1 cellular context compared by ENCODE assay signal in the genomic region with DNA sequence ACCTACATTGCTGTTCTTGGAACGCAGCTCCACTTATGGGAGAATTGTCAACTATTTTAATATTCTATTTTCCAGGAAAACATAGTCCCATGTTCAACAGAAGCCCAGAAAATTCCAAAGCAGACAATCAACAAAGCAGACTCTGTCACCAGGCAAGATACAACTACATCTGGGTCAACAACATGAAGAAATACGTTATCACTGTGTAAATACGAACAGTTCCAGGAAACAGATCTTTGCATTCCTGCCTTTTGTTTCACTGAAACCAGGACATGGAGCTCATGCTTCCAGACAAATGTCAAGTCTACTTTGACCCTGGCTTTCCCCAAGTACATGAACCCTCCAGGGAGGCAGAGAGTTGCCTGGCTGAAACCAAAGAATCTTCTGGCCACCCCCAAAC.
TF ChIP-seq lines count a peak whose summit lies in the region.

No MANE protein-coding gene starts in this region.

TF ChIP-seq in HepG2, 621 proteins besides CTCF, POLR2A, EP300 and RAD21 (continued from another document and continues in another):
- TF ChIP-seq SMAD1 (CRISPR knock-in tag; IDR thresholded peaks at IDR 0.05; ENCODE audit: borderline replicate concordance, low read depth), result no peak
- TF ChIP-seq, protein P1, sequence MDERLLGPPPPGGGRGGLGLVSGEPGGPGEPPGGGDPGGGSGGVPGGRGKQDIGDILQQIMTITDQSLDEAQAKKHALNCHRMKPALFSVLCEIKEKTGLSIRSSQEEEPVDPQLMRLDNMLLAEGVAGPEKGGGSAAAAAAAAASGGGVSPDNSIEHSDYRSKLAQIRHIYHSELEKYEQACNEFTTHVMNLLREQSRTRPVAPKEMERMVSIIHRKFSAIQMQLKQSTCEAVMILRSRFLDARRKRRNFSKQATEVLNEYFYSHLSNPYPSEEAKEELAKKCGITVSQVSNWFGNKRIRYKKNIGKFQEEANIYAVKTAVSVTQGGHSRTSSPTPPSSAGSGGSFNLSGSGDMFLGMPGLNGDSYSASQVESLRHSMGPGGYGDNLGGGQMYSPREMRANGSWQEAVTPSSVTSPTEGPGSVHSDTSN (CRISPR knock-in tag; IDR thresholded peaks at IDR 0.05), result no peak
- TF ChIP-seq, protein P2, sequence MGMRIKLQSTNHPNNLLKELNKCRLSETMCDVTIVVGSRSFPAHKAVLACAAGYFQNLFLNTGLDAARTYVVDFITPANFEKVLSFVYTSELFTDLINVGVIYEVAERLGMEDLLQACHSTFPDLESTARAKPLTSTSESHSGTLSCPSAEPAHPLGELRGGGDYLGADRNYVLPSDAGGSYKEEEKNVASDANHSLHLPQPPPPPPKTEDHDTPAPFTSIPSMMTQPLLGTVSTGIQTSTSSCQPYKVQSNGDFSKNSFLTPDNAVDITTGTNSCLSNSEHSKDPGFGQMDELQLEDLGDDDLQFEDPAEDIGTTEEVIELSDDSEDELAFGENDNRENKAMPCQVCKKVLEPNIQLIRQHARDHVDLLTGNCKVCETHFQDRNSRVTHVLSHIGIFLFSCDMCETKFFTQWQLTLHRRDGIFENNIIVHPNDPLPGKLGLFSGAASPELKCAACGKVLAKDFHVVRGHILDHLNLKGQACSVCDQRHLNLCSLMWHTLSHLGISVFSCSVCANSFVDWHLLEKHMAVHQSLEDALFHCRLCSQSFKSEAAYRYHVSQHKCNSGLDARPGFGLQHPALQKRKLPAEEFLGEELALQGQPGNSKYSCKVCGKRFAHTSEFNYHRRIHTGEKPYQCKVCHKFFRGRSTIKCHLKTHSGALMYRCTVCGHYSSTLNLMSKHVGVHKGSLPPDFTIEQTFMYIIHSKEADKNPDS (CRISPR knock-in tag; IDR thresholded peaks at IDR 0.05), result no peak
- TF ChIP-seq TOE1 (CRISPR knock-in tag; IDR thresholded peaks at IDR 0.05), result no peak
- no peak for TF ChIP-seq SNAPC2 (CRISPR knock-in tag; IDR thresholded peaks at IDR 0.05)
- no peak for TF ChIP-seq ZNF572 (CRISPR knock-in tag; IDR thresholded peaks at IDR 0.05)
- TF ChIP-seq ZKSCAN5 (CRISPR knock-in tag; IDR thresholded peaks at IDR 0.05), result no peak
- TF ChIP-seq CC2D1A (CRISPR knock-in tag; IDR thresholded peaks at IDR 0.05), result no peak
- TF ChIP-seq MYC (CRISPR knock-in tag; IDR thresholded peaks at IDR 0.05; ENCODE audit: borderline replicate concordance), result no peak
- TF ChIP-seq SMARCC2 (IDR thresholded peaks at IDR 0.05), result peak; percentile 72; the same call in 1 of the 2 replicates
- no peak for TF ChIP-seq SRSF4 (IDR thresholded peaks at IDR 0.05; ENCODE audit: low read depth, low read length, poor library complexity, severe bottlenecking)
- TF ChIP-seq ZSCAN5A (CRISPR knock-in tag; IDR thresholded peaks at IDR 0.05; ENCODE audit: borderline replicate concordance), result no peak
- TF ChIP-seq ADNP (CRISPR knock-in tag; IDR thresholded peaks at IDR 0.05), result no peak
- no peak for TF ChIP-seq PHF20 (CRISPR knock-in tag; IDR thresholded peaks at IDR 0.05)
- TF ChIP-seq ARID5B (CRISPR knock-in tag; IDR thresholded peaks at IDR 0.05), result peak; percentile 100
- no peak for TF ChIP-seq ZNF713 (CRISPR knock-in tag; IDR thresholded peaks at IDR 0.05)
- peak; percentile 86 for TF ChIP-seq CEBPG (CRISPR knock-in tag; IDR thresholded peaks at IDR 0.05)
- TF ChIP-seq, protein P3, sequence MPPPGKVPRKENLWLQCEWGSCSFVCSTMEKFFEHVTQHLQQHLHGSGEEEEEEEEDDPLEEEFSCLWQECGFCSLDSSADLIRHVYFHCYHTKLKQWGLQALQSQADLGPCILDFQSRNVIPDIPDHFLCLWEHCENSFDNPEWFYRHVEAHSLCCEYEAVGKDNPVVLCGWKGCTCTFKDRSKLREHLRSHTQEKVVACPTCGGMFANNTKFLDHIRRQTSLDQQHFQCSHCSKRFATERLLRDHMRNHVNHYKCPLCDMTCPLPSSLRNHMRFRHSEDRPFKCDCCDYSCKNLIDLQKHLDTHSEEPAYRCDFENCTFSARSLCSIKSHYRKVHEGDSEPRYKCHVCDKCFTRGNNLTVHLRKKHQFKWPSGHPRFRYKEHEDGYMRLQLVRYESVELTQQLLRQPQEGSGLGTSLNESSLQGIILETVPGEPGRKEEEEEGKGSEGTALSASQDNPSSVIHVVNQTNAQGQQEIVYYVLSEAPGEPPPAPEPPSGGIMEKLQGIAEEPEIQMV (CRISPR knock-in tag; IDR thresholded peaks at IDR 0.05; ENCODE audit: low read depth), result no peak
- TF ChIP-seq SMARCE1 (IDR thresholded peaks at IDR 0.05; ENCODE audit: borderline replicate concordance), result no peak
- no peak for TF ChIP-seq KLF13 (CRISPR knock-in tag; IDR thresholded peaks at IDR 0.05)
- TF ChIP-seq ZFP1 (CRISPR knock-in tag; IDR thresholded peaks at IDR 0.05), result peak; percentile 75; the same call in 1 of the 2 replicates
- TF ChIP-seq ZNF619 (CRISPR knock-in tag; IDR thresholded peaks at IDR 0.05), result no peak
- no peak for TF ChIP-seq NR3C1 (CRISPR knock-in tag; IDR thresholded peaks at IDR 0.05)
- TF ChIP-seq MZF1 (CRISPR knock-in tag; IDR thresholded peaks at IDR 0.05; ENCODE audit: borderline replicate concordance), result no peak
- TF ChIP-seq ZBTB7B (CRISPR knock-in tag; IDR thresholded peaks at IDR 0.05), result no peak
- peak; percentile 99 for TF ChIP-seq ELF3 (CRISPR knock-in tag; IDR thresholded peaks at IDR 0.05)
- TF ChIP-seq SKI (IDR thresholded peaks at IDR 0.05; ENCODE audit: partially characterized antibody), result peak; percentile 95
- no peak for TF ChIP-seq ZNF557 (CRISPR knock-in tag; IDR thresholded peaks at IDR 0.05)
- TF ChIP-seq CHCHD3 (CRISPR knock-in tag; IDR thresholded peaks at IDR 0.05), result no peak
- TF ChIP-seq ZNF460 (CRISPR knock-in tag; IDR thresholded peaks at IDR 0.05; ENCODE audit: borderline replicate concordance), result no peak
- TF ChIP-seq ZNF607 (CRISPR knock-in tag; IDR thresholded peaks at IDR 0.05; ENCODE audit: borderline replicate concordance), result no peak; the same call in 1 of the 2 replicates
- TF ChIP-seq PBX3 (CRISPR knock-in tag; IDR thresholded peaks at IDR 0.05; ENCODE audit: borderline replicate concordance), result no peak
- TF ChIP-seq GATAD1 (CRISPR knock-in tag; IDR thresholded peaks at IDR 0.05), result peak; percentile 75
- TF ChIP-seq SYNCRIP (IDR thresholded peaks at IDR 0.05; ENCODE audit: insufficient read depth, low read depth, low read length), result no peak
- TF ChIP-seq ZNF616 (CRISPR knock-in tag; IDR thresholded peaks at IDR 0.05; ENCODE audit: low read depth), result no peak
- peak; percentile 21; the same call in 1 of the 3 replicates for TF ChIP-seq MXI1 (IDR thresholded peaks at IDR 0.05; ENCODE audit: borderline replicate concordance, low read depth, low read length)
- TF ChIP-seq ZNF547 (CRISPR knock-in tag; IDR thresholded peaks at IDR 0.05), result no peak
- TF ChIP-seq NFKBIZ (CRISPR knock-in tag; IDR thresholded peaks at IDR 0.05), result peak; percentile 97
- TF ChIP-seq DDIT3 (CRISPR knock-in tag; IDR thresholded peaks at IDR 0.05), result no peak
- TF ChIP-seq, protein P4, sequence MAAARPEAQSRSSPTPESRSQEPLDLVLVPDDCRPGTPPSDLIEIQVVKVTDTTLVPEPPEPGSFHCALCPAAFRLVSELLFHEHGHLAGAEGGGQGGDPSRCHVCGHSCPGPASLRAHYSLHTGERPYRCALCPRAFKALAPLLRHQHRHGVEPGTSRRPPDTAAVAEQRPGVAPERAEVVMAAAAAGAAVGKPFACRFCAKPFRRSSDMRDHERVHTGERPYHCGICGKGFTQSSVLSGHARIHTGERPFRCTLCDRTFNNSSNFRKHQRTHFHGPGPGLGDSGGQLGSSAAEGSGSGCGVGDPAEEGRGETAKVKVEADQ (CRISPR knock-in tag; IDR thresholded peaks at IDR 0.05; ENCODE audit: borderline replicate concordance), result no peak
- no peak for TF ChIP-seq TAF15 (IDR thresholded peaks at IDR 0.05; ENCODE audit: low read depth, low read length, poor library complexity, severe bottlenecking)
- TF ChIP-seq, protein P5, sequence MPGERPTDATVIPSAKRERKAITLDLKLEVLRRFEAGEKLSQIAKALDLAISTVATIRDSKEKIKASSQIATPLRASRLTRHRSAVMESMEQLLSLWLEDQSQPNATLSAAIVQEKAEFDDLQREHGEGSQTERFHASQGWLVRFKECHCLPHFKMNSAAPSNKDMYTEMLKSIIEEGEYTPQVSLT (CRISPR knock-in tag; IDR thresholded peaks at IDR 0.05; ENCODE audit: borderline replicate concordance, low read depth), result no peak
- TF ChIP-seq ZNF839 (CRISPR knock-in tag; IDR thresholded peaks at IDR 0.05; ENCODE audit: borderline replicate concordance), result no peak
- TF ChIP-seq, protein P6, sequence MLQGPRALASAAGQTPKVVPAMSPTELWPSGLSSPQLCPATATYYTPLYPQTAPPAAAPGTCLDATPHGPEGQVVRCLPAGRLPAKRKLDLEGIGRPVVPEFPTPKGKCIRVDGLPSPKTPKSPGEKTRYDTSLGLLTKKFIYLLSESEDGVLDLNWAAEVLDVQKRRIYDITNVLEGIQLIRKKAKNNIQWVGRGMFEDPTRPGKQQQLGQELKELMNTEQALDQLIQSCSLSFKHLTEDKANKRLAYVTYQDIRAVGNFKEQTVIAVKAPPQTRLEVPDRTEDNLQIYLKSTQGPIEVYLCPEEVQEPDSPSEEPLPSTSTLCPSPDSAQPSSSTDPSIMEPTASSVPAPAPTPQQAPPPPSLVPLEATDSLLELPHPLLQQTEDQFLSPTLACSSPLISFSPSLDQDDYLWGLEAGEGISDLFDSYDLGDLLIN (CRISPR knock-in tag; IDR thresholded peaks at IDR 0.05; ENCODE audit: borderline replicate concordance), result no peak
- no peak for TF ChIP-seq ZNF850 (CRISPR knock-in tag; conservative IDR thresholded peaks at IDR 0.05)
- TF ChIP-seq MATR3 (CRISPR knock-in tag; IDR thresholded peaks at IDR 0.05), result no peak
- TF ChIP-seq ZBTB1 (CRISPR knock-in tag; IDR thresholded peaks at IDR 0.05; ENCODE audit: borderline replicate concordance), result no peak
- TF ChIP-seq ZNF724P (CRISPR knock-in tag; IDR thresholded peaks at IDR 0.05; ENCODE audit: borderline replicate concordance), result no peak
- TF ChIP-seq HDAC6 (IDR thresholded peaks at IDR 0.05; ENCODE audit: low read depth, low read length), result no peak
- no peak for TF ChIP-seq XBP1 (CRISPR knock-in tag; IDR thresholded peaks at IDR 0.05)
- TF ChIP-seq, protein P7, sequence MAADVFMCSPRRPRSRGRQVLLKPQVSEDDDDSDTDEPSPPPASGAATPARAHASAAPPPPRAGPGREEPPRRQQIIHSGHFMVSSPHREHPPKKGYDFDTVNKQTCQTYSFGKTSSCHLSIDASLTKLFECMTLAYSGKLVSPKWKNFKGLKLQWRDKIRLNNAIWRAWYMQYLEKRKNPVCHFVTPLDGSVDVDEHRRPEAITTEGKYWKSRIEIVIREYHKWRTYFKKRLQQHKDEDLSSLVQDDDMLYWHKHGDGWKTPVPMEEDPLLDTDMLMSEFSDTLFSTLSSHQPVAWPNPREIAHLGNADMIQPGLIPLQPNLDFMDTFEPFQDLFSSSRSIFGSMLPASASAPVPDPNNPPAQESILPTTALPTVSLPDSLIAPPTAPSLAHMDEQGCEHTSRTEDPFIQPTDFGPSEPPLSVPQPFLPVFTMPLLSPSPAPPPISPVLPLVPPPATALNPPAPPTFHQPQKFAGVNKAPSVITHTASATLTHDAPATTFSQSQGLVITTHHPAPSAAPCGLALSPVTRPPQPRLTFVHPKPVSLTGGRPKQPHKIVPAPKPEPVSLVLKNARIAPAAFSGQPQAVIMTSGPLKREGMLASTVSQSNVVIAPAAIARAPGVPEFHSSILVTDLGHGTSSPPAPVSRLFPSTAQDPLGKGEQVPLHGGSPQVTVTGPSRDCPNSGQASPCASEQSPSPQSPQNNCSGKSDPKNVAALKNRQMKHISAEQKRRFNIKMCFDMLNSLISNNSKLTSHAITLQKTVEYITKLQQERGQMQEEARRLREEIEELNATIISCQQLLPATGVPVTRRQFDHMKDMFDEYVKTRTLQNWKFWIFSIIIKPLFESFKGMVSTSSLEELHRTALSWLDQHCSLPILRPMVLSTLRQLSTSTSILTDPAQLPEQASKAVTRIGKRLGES (CRISPR knock-in tag; IDR thresholded peaks at IDR 0.05; ENCODE audit: borderline replicate concordance), result no peak
- no peak for TF ChIP-seq HOXA7 (CRISPR knock-in tag; IDR thresholded peaks at IDR 0.05)
